Comparison of ENCODE assay signal across 8 cellular contexts in genomic region chr11:61777234-61778090, GRCh38. TPM values are rescaled to one million over a fixed set of nuclear protein-coding genes. Genes with fewer than 3 reads are reported as not detected.
A peak's percentile ranks its signal among the peaks of the same experiment; 100 is the strongest.
DNase-seq lines count a peak whose midpoint lies in the region; ATAC-seq and TF ChIP-seq lines count a peak whose summit lies in the region.

No MANE protein-coding gene starts in this region.

- H3K27me3 ChIP-seq in thyroid gland: no peaks in the 10 kb centered on the region

- H3K27ac ChIP-seq in thyroid gland: no peak overlapping the region

- H3K36me3 ChIP-seq in thyroid gland: no peaks in the 10 kb centered on the region

- peaks cover 19% of the 10 kb centered on the region for H3K4me1 Mint-ChIP-seq in CD14-positive monocyte
- H3K4me1 Mint-ChIP-seq in natural killer cell: peaks cover 13 to 28% of the 10 kb centered on the region in 2 donors

- H3K9me3 ChIP-seq in thyroid gland: no peaks in the 10 kb centered on the region

- intact Hi-C loops in CD14-positive monocyte (cut with micrococcal nuclease): no loop called here
- intact Hi-C loops in natural killer cell (cut with micrococcal nuclease): loop anchor here (2.0 kb wide), 1 partner anchor 31 kb away; no protein-coding TSS in a partner anchor
- intact Hi-C loops in thyroid gland (cut with DNase I): no loop called here

- peak; percentile 68 to 74 (median 73) for ATAC-seq in natural killer cell

- H3K27me3 Mint-ChIP-seq in CD14-positive monocyte (ENCODE audit: low read depth in 3 of 3): peaks cover 14 to 29% (median 22%) of the 10 kb centered on the region in 3 donors
- H3K27me3 Mint-ChIP-seq in natural killer cell (ENCODE audit: low read depth in 2 of 2): no peaks in the 10 kb centered on the region

- no peak for TF ChIP-seq CTCF in CD14-positive monocyte (IDR thresholded peaks at IDR 0.05)
- TF ChIP-seq CTCF in astrocyte of the spinal cord (IDR thresholded peaks at IDR 0.05; ENCODE audit: low read depth, low read length): no peak
- no peak for TF ChIP-seq CTCF in natural killer cell (IDR thresholded peaks at IDR 0.05)
- TF ChIP-seq CTCF in thyroid gland (IDR thresholded peaks at IDR 0.05): no peak

- peaks cover 0 to 3% (median 0%) of the 10 kb centered on the region in 7 donors for H3K9me3 Mint-ChIP-seq in CD14-positive monocyte
- no peaks in the 10 kb centered on the region for H3K9me3 Mint-ChIP-seq in natural killer cell

- TF ChIP-seq POLR2A in thyroid gland (IDR thresholded peaks at IDR 0.05): no peak

- H3K4me3 Mint-ChIP-seq in CD14-positive monocyte (peak overlapping the region; percentile 66 to 85), natural killer cell (peak overlapping the region; percentile 69)

- H3K36me3 Mint-ChIP-seq in CD14-positive monocyte: no peaks in the 10 kb centered on the region
- no peaks in the 10 kb centered on the region for H3K36me3 Mint-ChIP-seq in natural killer cell

- in situ Hi-C loops in astrocyte of the spinal cord (cut with HindIII; ENCODE audit: low sequenced_read_pairs): no loop called here

- peaks cover 7 to 9% of the 10 kb centered on the region in 2 donors for H3K4me1 ChIP-seq in thyroid gland

- H3K27ac Mint-ChIP-seq in CD14-positive monocyte (peak overlapping the region in 1 of 7 donors; percentile 25), natural killer cell (no peak overlapping the region)

- 43 to 87% methylated on average over 12 to 31 of the region's 67 CpGs for WGBS in thyroid gland, 2 donors

- peak overlapping the region; percentile 7 for H3K4me3 ChIP-seq in astrocyte of the spinal cord (ENCODE audit: low read depth, low read length)
- peak overlapping the region in 1 of 3 donors; percentile 4 for H3K4me3 ChIP-seq in thyroid gland (replicated peaks in 1 of 3)

- DNase-seq in CD14-positive monocyte (ENCODE audit: low spot score) (no peak), T-helper 9 cell (peak; percentile 68), astrocyte of the spinal cord (ENCODE audit: low read depth, low spot score) (no peak), natural killer cell (peak; percentile 64), thyroid gland (peak; percentile 58 to 68), GM19238 (ENCODE audit: insufficient read length, low spot score) (no peak), NCI-H2029 treated with DMSO at 0.1 percent for 48 hours (lab: John Stamatoyannopoulos, UW) (no peak), SIG-M5 (lab: John Stamatoyannopoulos, UW) (no peak)

RNA-seq across cellular contexts. Expression of gene TMEM258, which starts 14.9 kb away (rescaled TPM):
- 100 to 1,000 TPM; 220 to 224 TPM for polyA plus RNA-seq in CD14-positive monocyte
- 10 to 100 TPM; 64.4 to 69.3 (median 66.1) TPM for total RNA-seq in natural killer cell
- total RNA-seq in thyroid gland: 10 to 100 TPM; 28.0 to 57.9 (median 48.1) TPM

RNA-seq across cellular contexts. Expression of gene FEN1, which starts 15.2 kb away (rescaled TPM):
- polyA plus RNA-seq in CD14-positive monocyte: 1 to 10 TPM; 4.3 to 6.4 TPM
- total RNA-seq in natural killer cell (10 to 100 TPM; 14.2 to 17.8 (median 17.5) TPM), thyroid gland (1 to 10 TPM; 4.1 to 6.3 (median 5.2) TPM)

RNA-seq across cellular contexts. Expression of gene MYRF, which starts 25.0 kb away (rescaled TPM):
- polyA plus RNA-seq in CD14-positive monocyte: under 1 TPM in 1 of 2 donors, not detected in 1; 0.18 TPM
- total RNA-seq in natural killer cell: 10 to 100 TPM in 1 of 3 donors, 1 to 10 TPM in 2; 4.9 to 15.3 (median 7.3) TPM
- under 1 TPM in 3 of 4 donors, not detected in 1; 0.11 to 0.83 (median 0.27) TPM for total RNA-seq in thyroid gland

RNA-seq across cellular contexts. Expression of gene FADS1, which starts 39.3 kb away (rescaled TPM):
- polyA plus RNA-seq in CD14-positive monocyte: 10 to 100 TPM; 29.2 to 31.8 TPM
- total RNA-seq in natural killer cell: 10 to 100 TPM in 2 of 3 donors, 1 to 10 TPM in 1; 9.3 to 17.2 (median 10.2) TPM
- 10 to 100 TPM in 3 of 4 donors, 1 to 10 TPM in 1; 6.8 to 17.3 (median 13.9) TPM for total RNA-seq in thyroid gland

RNA-seq across cellular contexts. Expression of gene FADS2, which starts 50.6 kb away (rescaled TPM):
- 10 to 100 TPM in 1 of 2 donors, 1 to 10 TPM in 1; 5.1 to 19.9 TPM for polyA plus RNA-seq in CD14-positive monocyte
- 10 to 100 TPM; 30.4 to 52.7 (median 34.4) TPM for total RNA-seq in natural killer cell
- 1 to 10 TPM; 2.8 to 9.3 (median 7.0) TPM for total RNA-seq in thyroid gland

Comparison
In these comparisons a context has a peak if more than half of its experiments do, and no peak if none do; other contexts are left out.
1. DNase-seq: peak in T-helper 9 cell (single experiment), natural killer cell (single experiment) and thyroid gland (2 of 2); none in CD14-positive monocyte (single experiment), astrocyte of the spinal cord (single experiment), GM19238 (single experiment), NCI-H2029 treated with DMSO at 0.1 percent for 48 hours (single experiment) and SIG-M5 (single experiment).